Comparison of ENCODE assay signal across 12 cellular contexts in the genomic region with DNA sequence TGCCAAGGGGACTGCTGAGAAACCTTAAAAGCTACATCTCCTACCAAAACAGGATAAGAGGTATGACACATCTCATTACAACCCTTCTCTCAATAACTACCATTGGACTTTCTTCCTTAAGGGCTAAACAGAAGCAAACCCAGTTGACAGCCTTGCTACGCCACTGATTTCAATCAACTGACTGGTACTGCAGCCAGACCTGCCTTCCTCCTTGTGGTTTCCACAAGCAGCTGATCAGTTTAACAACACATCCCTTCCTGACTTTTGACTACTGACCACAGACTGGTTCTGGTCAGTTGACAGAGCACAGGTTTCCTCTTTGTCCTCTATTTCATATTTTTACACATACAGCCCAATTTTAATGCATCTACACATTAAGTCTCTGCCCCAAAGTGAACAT.
"Had no signal": no experiment of that assay in that cellular context is flagged by ENCODE, and none has a peak within 500 bp of the region (broad histone marks: within the 10 kb centered on the region; RNA-seq: fewer than 3 reads in every experiment).

No MANE protein-coding gene starts in this region.

- H3K27me3 Mint-ChIP-seq: activated naive CD4-positive, alpha-beta T cell treated with anti-CD3 and anti-CD28 coated beads, Interleukin-2, amount 10 ng/mL, durations not matched to agents 7 days and 5 days; memory B cell had no signal

- H3K36me3 Mint-ChIP-seq: activated naive CD4-positive, alpha-beta T cell treated with anti-CD3 and anti-CD28 coated beads, Interleukin-2, amount 10 ng/mL, durations not matched to agents 7 days and 5 days; memory B cell had no signal

- H3K4me3 Mint-ChIP-seq: activated naive CD4-positive, alpha-beta T cell treated with anti-CD3 and anti-CD28 coated beads, Interleukin-2, amount 10 ng/mL, durations not matched to agents 7 days and 5 days; endodermal cell; memory B cell; neural crest cell; stimulated activated naive CD8-positive, alpha-beta T cell treated with anti-CD3 and anti-CD28 coated beads, Interleukin-15, amount 100 ng/mL, for 72 hours had no signal

- H3K4me1 Mint-ChIP-seq: activated naive CD4-positive, alpha-beta T cell treated with anti-CD3 and anti-CD28 coated beads, Interleukin-2, amount 10 ng/mL, durations not matched to agents 7 days and 5 days; memory B cell; stimulated activated naive CD8-positive, alpha-beta T cell treated with anti-CD3 and anti-CD28 coated beads, Interleukin-15, amount 100 ng/mL, for 72 hours had no signal

- H3K9me3 Mint-ChIP-seq: activated naive CD4-positive, alpha-beta T cell treated with anti-CD3 and anti-CD28 coated beads, Interleukin-2, amount 10 ng/mL, durations not matched to agents 7 days and 5 days; activated T-helper 2 cell treated with anti-CD3 and anti-CD28 coated beads, Interferon-gamma antibody, Interleukin-2, Interleukin-4, amounts not matched to agents 10 μg/mL and 5 μg/mL and 100 μg/mL, durations not matched to agents 14 hours and 24 hours and 36 hours; endodermal cell; memory B cell; stimulated activated naive CD8-positive, alpha-beta T cell treated with anti-CD3 and anti-CD28 coated beads, Interleukin-15, amount 100 ng/mL, for 72 hours had no signal

- H3K27ac Mint-ChIP-seq: activated naive CD4-positive, alpha-beta T cell treated with anti-CD3 and anti-CD28 coated beads, Interleukin-2, amount 10 ng/mL, durations not matched to agents 7 days and 5 days; activated T-helper 2 cell treated with anti-CD3 and anti-CD28 coated beads, Interferon-gamma antibody, Interleukin-2, Interleukin-4, amounts not matched to agents 10 μg/mL and 5 μg/mL and 100 μg/mL, durations not matched to agents 14 hours and 24 hours and 36 hours; endodermal cell; memory B cell had no signal

- ATAC-seq: heart left ventricle; left lung; stimulated activated naive CD8-positive, alpha-beta T cell treated with anti-CD3 and anti-CD28 coated beads, Interleukin-15, amount 100 ng/mL, for 72 hours had no signal

- DNase-seq: activated CD4-positive, CD25-positive, alpha-beta regulatory T cell treated with anti-CD3 and anti-CD28 coated beads, Interleukin-2, amount 50 U/mL, for 72 hours; activated naive CD4-positive, alpha-beta T cell treated with anti-CD3 and anti-CD28 coated beads, Interleukin-2, amount 10 ng/mL, durations not matched to agents 7 days and 5 days; endodermal cell; heart left ventricle; left lung; sigmoid colon; stimulated activated CD4-positive, alpha-beta T cell treated with anti-CD3 and anti-CD28 coated beads, Interleukin-1b, Interleukin-23, amount 100 ng/mL, for 48 hours; stimulated activated naive CD8-positive, alpha-beta T cell treated with anti-CD3 and anti-CD28 coated beads, Interleukin-15, amount 100 ng/mL, for 72 hours; upper lobe of left lung had no signal
